Comparison of ENCODE assay signal across 10 cellular contexts in genomic region chr4:80876810-80877209, GRCh38.
DNase-seq lines count a peak whose midpoint lies in the region; ATAC-seq, FAIRE-seq and TF ChIP-seq lines count a peak whose summit lies in the region.
"Had no signal": no experiment of that assay in that cellular context is flagged by ENCODE, and none has a peak within 500 bp of the region (broad histone marks: within the 10 kb centered on the region; RNA-seq: fewer than 3 reads in every experiment).

No MANE protein-coding gene starts in this region.

- FAIRE-seq in RCC 7860 (lab: Jason Lieb, UNC), result no peak

- no peaks in the 10 kb centered on the region for H3K9me3 ChIP-seq in esophagus squamous epithelium
- H3K9me3 ChIP-seq: right lobe of liver had no signal

- no peak overlapping the region for H3K27ac Mint-ChIP-seq in activated CD8-positive, alpha-beta memory T cell treated with anti-CD3 and anti-CD28 coated beads, Interleukin-2, amount 10 ng/mL, durations not matched to agents 7 days and 5 days

- H3K27me3 Mint-ChIP-seq in activated CD8-positive, alpha-beta memory T cell treated with anti-CD3 and anti-CD28 coated beads, Interleukin-2, amount 10 ng/mL, durations not matched to agents 7 days and 5 days, result no peaks in the 10 kb centered on the region

- no peak overlapping the region for H3K4me3 Mint-ChIP-seq in activated CD8-positive, alpha-beta memory T cell treated with anti-CD3 and anti-CD28 coated beads, Interleukin-2, amount 10 ng/mL, durations not matched to agents 7 days and 5 days

- no peak for TF ChIP-seq POLR2A in esophagus squamous epithelium (IDR thresholded peaks at IDR 0.05)

- TF ChIP-seq CTCF in esophagus squamous epithelium (IDR thresholded peaks at IDR 0.05), result no peak

- H3K36me3 ChIP-seq in esophagus squamous epithelium, result no peaks in the 10 kb centered on the region
- H3K36me3 ChIP-seq: right lobe of liver had no signal

- peak; percentile 62 for ATAC-seq in GM19351 (IDR thresholded peaks at IDR 0.05; ENCODE audit: unreplicated experiment)
- peak; percentile 59 for ATAC-seq in HG02938 (IDR thresholded peaks at IDR 0.05; ENCODE audit: unreplicated experiment)
- ATAC-seq in SK-N-SH treated with all-trans-retinoic acid at 6 μM for 48 hours, result no peak
- no peak for ATAC-seq in activated CD8-positive, alpha-beta memory T cell treated with anti-CD3 and anti-CD28 coated beads, Interleukin-2, amount 10 ng/mL, durations not matched to agents 7 days and 5 days
- ATAC-seq: right lobe of liver had no signal

- H3K4me1 ChIP-seq in esophagus squamous epithelium, result no peaks in the 10 kb centered on the region
- H3K4me1 ChIP-seq: right lobe of liver had no signal

- intact Hi-C loops in esophagus squamous epithelium (cut with DNase I), result no loop called here

- H3K36me3 Mint-ChIP-seq in activated CD8-positive, alpha-beta memory T cell treated with anti-CD3 and anti-CD28 coated beads, Interleukin-2, amount 10 ng/mL, durations not matched to agents 7 days and 5 days, result no peaks in the 10 kb centered on the region

- no peak overlapping the region for H3K4me3 ChIP-seq in esophagus squamous epithelium
- H3K4me3 ChIP-seq: right lobe of liver had no signal

- peak; percentile 13 for DNase-seq in GM03348 (ENCODE audit: low spot score)
- peak; percentile 1 for DNase-seq in MV-4-11 (lab: John Stamatoyannopoulos, UW)
- DNase-seq in activated CD8-positive, alpha-beta memory T cell treated with anti-CD3 and anti-CD28 coated beads, Interleukin-2, amount 10 ng/mL, durations not matched to agents 7 days and 5 days, result no peak
- DNase-seq in esophagus squamous epithelium (lab: John Stamatoyannopoulos, UW), result no peak
- DNase-seq in RCC 7860 (ENCODE audit: low spot score), result no peak
- DNase-seq: NCI-H1694 treated with DMSO at 0.1 percent for 48 hours, right lobe of liver had no signal

- H3K27me3 ChIP-seq in esophagus squamous epithelium, result no peaks in the 10 kb centered on the region
- H3K27me3 ChIP-seq: right lobe of liver had no signal

- H3K27ac ChIP-seq in esophagus squamous epithelium, result no peak overlapping the region
- H3K27ac ChIP-seq: right lobe of liver had no signal

- no peaks in the 10 kb centered on the region for H3K9me3 Mint-ChIP-seq in activated CD8-positive, alpha-beta memory T cell treated with anti-CD3 and anti-CD28 coated beads, Interleukin-2, amount 10 ng/mL, durations not matched to agents 7 days and 5 days (ENCODE audit: low read depth)

- CTCF ChIA-PET in activated CD8-positive, alpha-beta memory T cell treated with anti-CD3 and anti-CD28 coated beads, Interleukin-2, amount 10 ng/mL, durations not matched to agents 7 days and 5 days (lab: Charles Lee), result no interaction called here

- peaks cover 6% of the 10 kb centered on the region for H3K4me1 Mint-ChIP-seq in activated CD8-positive, alpha-beta memory T cell treated with anti-CD3 and anti-CD28 coated beads, Interleukin-2, amount 10 ng/mL, durations not matched to agents 7 days and 5 days

TF ChIP-seq in SK-N-SH treated with all-trans-retinoic acid at 6 μM for 48 hours, 23 proteins besides CTCF, POLR2A, EP300 and RAD21:
- TF ChIP-seq ISL1 (CRISPR knock-in tag; IDR thresholded peaks at IDR 0.05), result no peak
- no peak for TF ChIP-seq ZNF70 (CRISPR knock-in tag; IDR thresholded peaks at IDR 0.05)
- no peak for TF ChIP-seq ESRRG (CRISPR knock-in tag; IDR thresholded peaks at IDR 0.05)

Comparison
In these comparisons a context has a peak if more than half of its experiments do, and no peak if none do; other contexts are left out.
1. DNase-seq: peak in GM03348 (single experiment) and MV-4-11 (single experiment); none in activated CD8-positive, alpha-beta memory T cell treated with anti-CD3 and anti-CD28 coated beads, Interleukin-2, amount 10 ng/mL, durations not matched to agents 7 days and 5 days (single experiment), esophagus squamous epithelium (single experiment) and RCC 7860 (single experiment).
2. ATAC-seq: peak in GM19351 (single experiment) and HG02938 (single experiment); none in SK-N-SH treated with all-trans-retinoic acid at 6 μM for 48 hours (single experiment) and activated CD8-positive, alpha-beta memory T cell treated with anti-CD3 and anti-CD28 coated beads, Interleukin-2, amount 10 ng/mL, durations not matched to agents 7 days and 5 days (single experiment).